1 cellular context compared by ENCODE assay signal in genomic region chr4:7964890-7965662, GRCh38.
TF ChIP-seq lines count a peak whose summit lies in the region.

No MANE protein-coding gene starts in this region.

TF ChIP-seq in GM23338, 12 proteins besides CTCF, POLR2A, EP300 and RAD21 (continued from another document):
- no peak for TF ChIP-seq ZNF462 (CRISPR knock-in tag; IDR thresholded peaks at IDR 0.05)
